8 cellular contexts compared by ENCODE assay signal in the genomic region with DNA sequence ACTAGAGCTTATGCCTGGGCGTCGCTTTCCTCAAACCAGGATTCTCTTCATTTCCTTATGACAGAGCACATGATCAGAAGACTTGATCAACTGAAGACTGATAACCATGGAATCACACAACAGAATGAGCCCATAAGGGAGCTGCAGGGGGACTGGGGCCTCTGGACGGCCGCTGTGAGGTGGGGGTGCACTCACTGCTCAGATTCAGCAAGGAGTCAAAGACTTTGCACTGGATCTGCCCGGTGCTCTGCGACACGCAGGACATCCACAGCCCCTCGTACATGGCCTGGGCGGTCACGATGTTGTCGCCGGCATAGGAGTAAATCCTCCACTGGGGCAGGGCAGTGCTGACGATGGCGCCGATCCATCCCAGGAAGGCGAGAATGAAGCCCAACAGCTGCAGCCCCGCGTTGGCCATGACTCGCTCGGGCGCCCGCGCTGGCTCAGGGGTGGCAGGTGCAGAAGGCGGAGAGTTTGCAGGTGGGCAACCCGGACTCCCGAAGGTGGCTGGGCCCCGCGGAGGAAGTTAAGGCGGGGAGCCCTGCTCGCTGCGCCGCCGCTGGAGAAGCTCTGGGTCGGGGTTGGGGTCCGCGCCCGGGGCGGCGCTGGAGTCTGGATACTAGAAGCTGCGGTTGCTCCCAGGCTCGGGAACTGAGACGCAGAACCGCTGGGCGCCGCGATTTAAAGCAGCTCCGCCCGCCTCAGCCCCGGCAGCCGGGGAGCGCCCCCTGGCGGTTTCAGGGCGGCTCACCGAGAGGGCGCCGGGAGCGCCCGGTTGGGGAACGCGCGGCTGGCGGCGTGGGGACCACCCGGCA. TPM values are rescaled to one million over a fixed set of nuclear protein-coding genes. Genes with fewer than 3 reads are reported as not detected.
DNase-seq lines count a peak whose midpoint lies in the region; ATAC-seq and TF ChIP-seq lines count a peak whose summit lies in the region.

A gene with protein sequence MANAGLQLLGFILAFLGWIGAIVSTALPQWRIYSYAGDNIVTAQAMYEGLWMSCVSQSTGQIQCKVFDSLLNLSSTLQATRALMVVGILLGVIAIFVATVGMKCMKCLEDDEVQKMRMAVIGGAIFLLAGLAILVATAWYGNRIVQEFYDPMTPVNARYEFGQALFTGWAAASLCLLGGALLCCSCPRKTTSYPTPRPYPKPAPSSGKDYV (minus strand): TSS at position 658 of the 815 bp plus-strand sequence. CDS start 240 bp downstream, at position 418.

- no peaks in the 10 kb centered on the region for H3K36me3 Mint-ChIP-seq in endodermal cell (ENCODE audit: low read depth)
- H3K36me3 Mint-ChIP-seq in memory B cell, result no peaks in the 10 kb centered on the region

- no peaks in the 10 kb centered on the region for H3K36me3 ChIP-seq in endodermal cell (ENCODE audit: control insufficient read depth, insufficient read depth, low read length)

- peaks cover 19% of the 10 kb centered on the region for H3K4me1 ChIP-seq in endodermal cell (ENCODE audit: control insufficient read depth, insufficient read depth, low read length)

- ATAC-seq in GM18907 (IDR thresholded peaks at IDR 0.05; ENCODE audit: unreplicated experiment), result peak; percentile 88
- peak; percentile 88 for ATAC-seq in HG03139 (IDR thresholded peaks at IDR 0.05; ENCODE audit: unreplicated experiment)
- ATAC-seq in memory B cell (ENCODE audit: low read depth), result peak; percentile 78

- DNase-seq in AG08396 (ENCODE audit: low spot score), result peak; percentile 92
- peak; percentile 35 for DNase-seq in NCI-H748 treated with DMSO at 0.1 percent for 48 hours (lab: John Stamatoyannopoulos, UW)
- peak; percentile 15 for DNase-seq in activated CD8-positive, alpha-beta memory T cell treated with anti-CD3 and anti-CD28 coated beads, Interleukin-2, amount 50 U/mL, for 24 hours (ENCODE audit: extremely low read depth)
- peak; percentile 96 for DNase-seq in endodermal cell
- DNase-seq in memory B cell (ENCODE audit: low spot score in 2 of 2), result peak; percentile 21 to 44
- peak; percentile 40 to 67 (median 45) for DNase-seq in stimulated activated CD4-positive, alpha-beta T cell treated with anti-CD3 and anti-CD28 coated beads, TNF-alpha, amount 100 ng/mL, for 48 hours (ENCODE audit: low read depth in 3 of 3)

- H3K27ac ChIP-seq in endodermal cell (ENCODE audit: low read depth, low read length), result no peak within 1 kb of the TSS

- H3K27ac Mint-ChIP-seq in endodermal cell, result peak within 1 kb of the TSS; percentile 74
- no peak within 1 kb of the TSS for H3K27ac Mint-ChIP-seq in memory B cell

- H3K4me3 Mint-ChIP-seq in endodermal cell, result peak within 1 kb of the TSS; percentile 80
- H3K4me3 Mint-ChIP-seq in memory B cell, result peak within 1 kb of the TSS; percentile 63

- 4 to 7% methylated on average over 16 to 64 of the region's 64 CpGs for WGBS in endodermal cell (ENCODE audit: insufficient coverage in 1 of 2, insufficient read length in 1 of 2), 2 experiments

- H3K27me3 Mint-ChIP-seq in endodermal cell (ENCODE audit: insufficient read depth) (peaks cover 35% of the 10 kb centered on the region), memory B cell (peaks cover 21% of the 10 kb centered on the region)

- no peaks in the 10 kb centered on the region for H3K9me3 ChIP-seq in endodermal cell (ENCODE audit: control insufficient read depth, low read length)

- H3K9ac ChIP-seq in endodermal cell (ENCODE audit: extremely low read depth, low read length, poor library complexity, severe bottlenecking), result peak within 1 kb of the TSS; percentile 38

- peak within 1 kb of the TSS; percentile 87 for H3K4me3 ChIP-seq in endodermal cell (ENCODE audit: low read length)

- no peaks in the 10 kb centered on the region for H3K9me3 Mint-ChIP-seq in endodermal cell
- no peaks in the 10 kb centered on the region for H3K9me3 Mint-ChIP-seq in memory B cell

- peak; percentile 99 for TF ChIP-seq CTCF in endodermal cell (conservative IDR thresholded peaks at IDR 0.05)

- H3K4me1 Mint-ChIP-seq in endodermal cell (peaks cover 36% of the 10 kb centered on the region), memory B cell (peaks cover 7% of the 10 kb centered on the region)

- peaks cover 11% of the 10 kb centered on the region for H3K27me3 ChIP-seq in endodermal cell (ENCODE audit: control insufficient read depth, insufficient read depth, low read length, poor library complexity, severe bottlenecking)

RNA-seq across cellular contexts. Expression of the gene that starts here (rescaled TPM):
- total RNA-seq in endodermal cell, result 10 to 100 TPM in 1 of 2 donors, 1 to 10 TPM in 1; 8.7 to 10.2 TPM
- polyA plus RNA-seq in endodermal cell (2013, experiment 1 of 2), result 7.8 TPM
- polyA plus RNA-seq in endodermal cell (2013, experiment 2 of 2), result 9.1 TPM

Comparison
In these comparisons a context has a peak if more than half of its experiments do, and no peak if none do; other contexts are left out.
1. DNase-seq: peak in every context shown above with its lines; median percentile 96 in endodermal cell; 92 in AG08396; 45 in stimulated activated CD4-positive, alpha-beta T cell treated with anti-CD3 and anti-CD28 coated beads, TNF-alpha, amount 100 ng/mL, for 48 hours; 35 in NCI-H748 treated with DMSO at 0.1 percent for 48 hours; 32 in memory B cell; 15 in activated CD8-positive, alpha-beta memory T cell treated with anti-CD3 and anti-CD28 coated beads, Interleukin-2, amount 50 U/mL, for 24 hours.